In the genomic region with DNA sequence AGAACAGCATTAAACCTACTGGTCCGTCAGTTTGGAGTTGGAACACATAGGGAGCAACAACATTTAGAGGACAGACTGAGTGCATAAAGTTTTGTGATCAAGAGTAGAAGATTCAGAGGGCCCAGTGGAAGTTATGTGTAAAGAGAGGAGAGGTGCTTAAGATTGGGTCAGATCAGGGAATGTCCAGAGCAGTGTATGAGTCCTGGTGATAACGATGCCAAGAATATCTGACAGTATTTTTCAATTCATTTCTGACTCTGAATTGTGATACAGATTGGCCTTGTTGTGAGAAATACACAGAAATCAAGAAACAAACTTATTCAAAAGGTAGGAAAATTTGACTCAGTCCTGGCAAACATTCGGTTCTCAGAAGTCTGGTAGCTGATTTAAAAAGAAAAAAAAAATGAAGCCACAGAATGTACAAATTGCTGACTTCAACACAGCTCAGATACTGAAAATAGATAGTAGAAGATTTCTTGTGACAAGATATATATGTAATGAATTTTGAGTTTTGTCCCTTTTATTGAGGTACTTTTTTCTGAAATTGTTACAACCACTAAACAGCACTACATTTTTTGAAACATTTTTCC, we compare ENCODE assay signal across 15 cellular contexts.
"Had no signal": no experiment of that assay in that cellular context is flagged by ENCODE, and none has a peak within 500 bp of the region (broad histone marks: within the 10 kb centered on the region; RNA-seq: fewer than 3 reads in every experiment).

No MANE protein-coding gene starts in this region.

- H3K27ac Mint-ChIP-seq: activated naive CD8-positive, alpha-beta T cell treated with anti-CD3 and anti-CD28 coated beads, Interleukin-2, amount 10 ng/mL, durations not matched to agents 7 days and 5 days had no signal

- H3K27ac ChIP-seq: esophagus squamous epithelium, heart left ventricle, prostate gland, sigmoid colon, SJCRH30 had no signal

- DNase-seq: activated CD4-positive, alpha-beta T cell treated with anti-CD3 and anti-CD28 coated beads for 48 hours; activated effector memory CD4-positive, alpha-beta T cell treated with Interleukin-2 at 50 U/mL for 16 hours; activated naive CD8-positive, alpha-beta T cell treated with anti-CD3 and anti-CD28 coated beads, Interleukin-2, amount 10 ng/mL, durations not matched to agents 7 days and 5 days; aorta; esophagus squamous epithelium; heart left ventricle; naive thymus-derived CD4-positive, alpha-beta T cell; nucleus accumbens; sigmoid colon; SJCRH30; stimulated activated CD4-positive, alpha-beta T cell treated with anti-CD3 and anti-CD28 coated beads, Interleukin-2, amount 100 ng/mL, for 24 hours; stimulated activated naive CD4-positive, alpha-beta T cell; SW 1271; T-helper 9 cell had no signal

- ATAC-seq: heart left ventricle; naive thymus-derived CD4-positive, alpha-beta T cell had no signal

- H3K9me3 Mint-ChIP-seq: activated naive CD8-positive, alpha-beta T cell treated with anti-CD3 and anti-CD28 coated beads, Interleukin-2, amount 10 ng/mL, durations not matched to agents 7 days and 5 days; naive thymus-derived CD4-positive, alpha-beta T cell had no signal

- H3K27me3 ChIP-seq: esophagus squamous epithelium, heart left ventricle, sigmoid colon, SJCRH30 had no signal

- H3K4me1 ChIP-seq: prostate gland, SJCRH30 had no signal

- H3K4me3 Mint-ChIP-seq: activated naive CD8-positive, alpha-beta T cell treated with anti-CD3 and anti-CD28 coated beads, Interleukin-2, amount 10 ng/mL, durations not matched to agents 7 days and 5 days; naive thymus-derived CD4-positive, alpha-beta T cell had no signal

- H3K4me1 Mint-ChIP-seq: activated naive CD8-positive, alpha-beta T cell treated with anti-CD3 and anti-CD28 coated beads, Interleukin-2, amount 10 ng/mL, durations not matched to agents 7 days and 5 days had no signal

- H3K4me3 ChIP-seq: esophagus squamous epithelium, heart left ventricle, prostate gland, sigmoid colon, SJCRH30 had no signal

- H3K9me3 ChIP-seq: esophagus squamous epithelium, heart left ventricle, prostate gland, sigmoid colon, SJCRH30 had no signal

- H3K36me3 ChIP-seq: esophagus squamous epithelium, prostate gland, sigmoid colon had no signal

- H3K27me3 Mint-ChIP-seq: activated naive CD8-positive, alpha-beta T cell treated with anti-CD3 and anti-CD28 coated beads, Interleukin-2, amount 10 ng/mL, durations not matched to agents 7 days and 5 days; naive thymus-derived CD4-positive, alpha-beta T cell had no signal
